8 cellular contexts compared by ENCODE assay signal in the genomic region with DNA sequence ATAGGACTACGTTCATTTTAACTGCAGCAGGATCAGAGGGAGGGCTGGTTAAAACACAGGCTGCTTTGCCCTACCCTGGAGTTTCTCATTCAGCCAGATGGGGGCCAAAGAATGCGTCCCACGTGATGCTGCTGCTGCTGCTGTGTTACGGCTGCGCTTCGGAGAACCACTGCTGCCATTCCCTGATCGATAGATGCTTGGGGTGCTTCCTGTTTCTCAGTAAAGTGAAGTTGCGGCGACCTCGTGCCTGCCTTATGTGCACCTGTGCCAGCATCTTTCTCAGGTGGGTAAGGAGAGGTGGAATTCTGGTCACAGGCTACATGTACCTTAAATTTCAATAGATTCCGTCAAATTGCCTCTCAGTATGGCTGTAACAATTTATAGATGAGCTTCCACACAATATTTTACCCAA. TPM values are rescaled to one million over a fixed set of nuclear protein-coding genes. Genes with fewer than 3 reads are reported as not detected.
A peak's percentile ranks its signal among the peaks of the same experiment; 100 is the strongest.
DNase-seq lines count a peak whose midpoint lies in the region; FAIRE-seq and TF ChIP-seq lines count a peak whose summit lies in the region.

No MANE protein-coding gene starts in this region.

- H3K4me3 ChIP-seq in neuronal stem cell (ENCODE audit: low read length in 2 of 2) (peak overlapping the region in 1 of 2 donors; percentile 20), transverse colon (no peak overlapping the region)

- WGBS in neuronal stem cell (ENCODE audit: extremely low coverage in 2 of 2, insufficient read length in 2 of 2, insufficient replicate concordance in 1 of 2), 2 donors: no CpG with 5 or more reads among the region's 11 CpGs
- 15 to 34% methylated on average over 4 to 11 of the region's 11 CpGs for WGBS in transverse colon (ENCODE audit: low coverage in 1 of 2), 2 donors

- CTCF ChIA-PET in activated CD4-positive, alpha-beta T cell treated with anti-CD3 and anti-CD28 coated beads, Interleukin-2, amount 10 ng/mL, durations not matched to agents 7 days and 5 days (lab: Charles Lee): interaction anchor here (1.4 kb wide), 1 partner anchor 38 kb away, joined by 3 read pairs; no protein-coding TSS in a partner anchor

- H3K9me3 Mint-ChIP-seq in activated CD4-positive, alpha-beta T cell treated with anti-CD3 and anti-CD28 coated beads, Interleukin-2, amount 10 ng/mL, durations not matched to agents 7 days and 5 days: no peaks in the 10 kb centered on the region
- H3K9me3 Mint-ChIP-seq in endothelial cell (ENCODE audit: unreplicated experiment): no peaks in the 10 kb centered on the region

- no peak overlapping the region for H2BK15ac ChIP-seq in neuronal stem cell (ENCODE audit: low read length)

- H3K79me1 ChIP-seq in neuronal stem cell (ENCODE audit: low read depth, low read length): no peaks in the 10 kb centered on the region

- in situ Hi-C loops in transverse colon (cut with MboI; ENCODE audit: low pct_ligation_motif_present in 1 of 4, low pct_unique_long_range_greater_than_20kb in 1 of 4, low sequenced_read_pairs in 3 of 4): loop anchor here (5.0 to 25.0 kb wide), 4 partner anchors 238 to 881 kb away; no protein-coding TSS in a partner anchor

- TF ChIP-seq CTCF in endothelial cell (IDR thresholded peaks at IDR 0.05; ENCODE audit: unreplicated experiment) (no peak), transverse colon (IDR thresholded peaks at IDR 0.05) (no peak)

- H3K27me3 ChIP-seq in neuronal stem cell (ENCODE audit: control insufficient read depth in 3 of 3, insufficient read depth in 3 of 3, low read depth in 1 of 3, low read length in 3 of 3): peaks cover 0 to 5% (median 0%) of the 10 kb centered on the region in 3 experiments
- no peaks in the 10 kb centered on the region for H3K27me3 ChIP-seq in transverse colon

- POLR2A ChIA-PET in activated CD4-positive, alpha-beta T cell treated with anti-CD3 and anti-CD28 coated beads, Interleukin-2, amount 10 ng/mL, durations not matched to agents 7 days and 5 days (lab: Charles Lee): no interaction called here

- TF ChIP-seq POLR2A in GM12892 (IDR thresholded peaks at IDR 0.05; ENCODE audit: low read depth, low read length) (no peak), transverse colon (IDR thresholded peaks at IDR 0.05) (no peak)

- H2AFZ ChIP-seq in neuronal stem cell (ENCODE audit: low read length): peak overlapping the region; percentile 63

- no peak overlapping the region for H2AK5ac ChIP-seq in neuronal stem cell (ENCODE audit: low read depth, low read length)

- H2BK12ac ChIP-seq in neuronal stem cell (ENCODE audit: low read length): no peak overlapping the region

- DNase-seq in activated CD4-positive, alpha-beta T cell treated with anti-CD3 and anti-CD28 coated beads for 48 hours: peak; percentile 57
- DNase-seq in activated CD4-positive, alpha-beta T cell treated with anti-CD3 and anti-CD28 coated beads, Interleukin-2, amount 10 ng/mL, durations not matched to agents 7 days and 5 days: no peak
- DNase-seq in T follicular helper cell (ENCODE audit: low read depth): peak; percentile 55
- peak; percentile 66 for DNase-seq in endothelial cell (ENCODE audit: low spot score)
- DNase-seq in neuronal stem cell (ENCODE audit: low spot score): no peak
- no peak for DNase-seq in GM12892 (ENCODE audit: insufficient read length)
- DNase-seq in transverse colon: no peak
- DNase-seq in NCI-H1694 treated with DMSO at 0.1 percent for 48 hours (lab: John Stamatoyannopoulos, UW): no peak

- no peak overlapping the region for H3K4me3 Mint-ChIP-seq in activated CD4-positive, alpha-beta T cell treated with anti-CD3 and anti-CD28 coated beads, Interleukin-2, amount 10 ng/mL, durations not matched to agents 7 days and 5 days
- peak overlapping the region; percentile 74 for H3K4me3 Mint-ChIP-seq in endothelial cell (ENCODE audit: unreplicated experiment)

- H3K9me3 ChIP-seq in neuronal stem cell (replicated peaks in 1 of 2; ENCODE audit: control insufficient read depth in 2 of 2, insufficient read depth in 1 of 2, low read depth in 1 of 2, low read length in 2 of 2) (no peaks in the 10 kb centered on the region), transverse colon (no peaks in the 10 kb centered on the region)

- H3K36me3 Mint-ChIP-seq in activated CD4-positive, alpha-beta T cell treated with anti-CD3 and anti-CD28 coated beads, Interleukin-2, amount 10 ng/mL, durations not matched to agents 7 days and 5 days (ENCODE audit: low read depth): no peaks in the 10 kb centered on the region
- no peaks in the 10 kb centered on the region for H3K36me3 Mint-ChIP-seq in endothelial cell (ENCODE audit: low read depth, unreplicated experiment)

- peak overlapping the region; percentile 89 for H3K18ac ChIP-seq in neuronal stem cell (ENCODE audit: low read length)

- H3K14ac ChIP-seq in neuronal stem cell (ENCODE audit: low read length): no peak overlapping the region

- H4K8ac ChIP-seq in neuronal stem cell (ENCODE audit: low read depth, low read length): no peak overlapping the region

- H3K4ac ChIP-seq in neuronal stem cell (ENCODE audit: low read length): no peak overlapping the region

- no peak overlapping the region for H2BK120ac ChIP-seq in neuronal stem cell (ENCODE audit: low read depth, low read length)

- no peaks in the 10 kb centered on the region for H3K36me3 ChIP-seq in neuronal stem cell (replicated peaks in 1 of 2; ENCODE audit: control insufficient read depth in 2 of 2, insufficient read depth in 2 of 2, low read length in 2 of 2)
- H3K36me3 ChIP-seq in transverse colon: no peaks in the 10 kb centered on the region

- H3K4me1 Mint-ChIP-seq in activated CD4-positive, alpha-beta T cell treated with anti-CD3 and anti-CD28 coated beads, Interleukin-2, amount 10 ng/mL, durations not matched to agents 7 days and 5 days: peaks cover 3% of the 10 kb centered on the region
- H3K4me1 Mint-ChIP-seq in endothelial cell (ENCODE audit: unreplicated experiment): no peaks in the 10 kb centered on the region

- no peak overlapping the region for H2BK5ac ChIP-seq in neuronal stem cell (ENCODE audit: low read length)

- H3K27me3 Mint-ChIP-seq in activated CD4-positive, alpha-beta T cell treated with anti-CD3 and anti-CD28 coated beads, Interleukin-2, amount 10 ng/mL, durations not matched to agents 7 days and 5 days: no peaks in the 10 kb centered on the region
- H3K27me3 Mint-ChIP-seq in endothelial cell (ENCODE audit: unreplicated experiment): no peaks in the 10 kb centered on the region

- H3K4me2 ChIP-seq in neuronal stem cell (ENCODE audit: insufficient read depth, low read length, poor library complexity, severe bottlenecking): peak overlapping the region; percentile 66

- no peak for TF ChIP-seq EP300 in transverse colon (IDR thresholded peaks at IDR 0.05; ENCODE audit: low read depth)

- H3K9ac ChIP-seq in neuronal stem cell (ENCODE audit: low read depth, low read length, poor library complexity): no peak overlapping the region

- H4K91ac ChIP-seq in neuronal stem cell (ENCODE audit: low read depth, low read length, poor library complexity): no peak overlapping the region

- H3K23ac ChIP-seq in neuronal stem cell (ENCODE audit: low read depth, low read length, poor library complexity): no peak overlapping the region

- no peak overlapping the region for H3K27ac Mint-ChIP-seq in activated CD4-positive, alpha-beta T cell treated with anti-CD3 and anti-CD28 coated beads, Interleukin-2, amount 10 ng/mL, durations not matched to agents 7 days and 5 days
- H3K27ac Mint-ChIP-seq in endothelial cell (ENCODE audit: unreplicated experiment): no peak overlapping the region

- H3K27ac ChIP-seq in neuronal stem cell (replicated peaks; ENCODE audit: low read length) (no peak overlapping the region), transverse colon (no peak overlapping the region)

- no peak for FAIRE-seq in GM12892 (lab: Jason Lieb, UNC)

- H3K4me1 ChIP-seq in neuronal stem cell (ENCODE audit: control insufficient read depth in 2 of 2, insufficient read depth in 1 of 2, low read depth in 1 of 2, low read length in 2 of 2) (peaks cover 6 to 13% of the 10 kb centered on the region in 2 donors), transverse colon (peaks cover 0 to 29% (median 10%) of the 10 kb centered on the region in 4 donors)

- intact Hi-C loops in transverse colon (cut with DNase I; ENCODE audit: low total_unique reads): loop anchor here (10.0 kb wide), 1 partner anchor 58 kb away; no protein-coding TSS in a partner anchor

RNA-seq across cellular contexts. Expression of gene TOGARAM2, which starts 24.7 kb away (rescaled TPM):
- 1 to 10 TPM; 3.7 to 5.0 TPM for total RNA-seq in activated CD4-positive, alpha-beta T cell treated with anti-CD3 and anti-CD28 coated beads, Interleukin-2, amount 10 ng/mL, durations not matched to agents 7 days and 5 days
- total RNA-seq in endothelial cell (ENCODE audit: unreplicated experiment) (0.23 TPM), transverse colon (1 to 10 TPM in 2 of 4 donors, under 1 TPM in 1, not detected in 1; 0.79 to 7.1 (median 3.1) TPM)
- 0.06 TPM for polyA plus RNA-seq in neuronal stem cell (2013, experiment 1 of 2)
- polyA plus RNA-seq in neuronal stem cell (2013, experiment 2 of 2): 0.06 TPM
- 0.34 TPM for polyA plus RNA-seq in GM12892 (2012; ENCODE audit: missing spikeins)

Comparison
In these comparisons a context has a peak if more than half of its experiments do, and no peak if none do; other contexts are left out.
1. DNase-seq: peak in activated CD4-positive, alpha-beta T cell treated with anti-CD3 and anti-CD28 coated beads for 48 hours (single experiment), T follicular helper cell (single experiment) and endothelial cell (single experiment); none in activated CD4-positive, alpha-beta T cell treated with anti-CD3 and anti-CD28 coated beads, Interleukin-2, amount 10 ng/mL, durations not matched to agents 7 days and 5 days (single experiment), neuronal stem cell (single experiment), GM12892 (single experiment), transverse colon (single experiment) and NCI-H1694 treated with DMSO at 0.1 percent for 48 hours (single experiment).